Comparison of ENCODE assay signal across 27 cellular contexts in the genomic region with DNA sequence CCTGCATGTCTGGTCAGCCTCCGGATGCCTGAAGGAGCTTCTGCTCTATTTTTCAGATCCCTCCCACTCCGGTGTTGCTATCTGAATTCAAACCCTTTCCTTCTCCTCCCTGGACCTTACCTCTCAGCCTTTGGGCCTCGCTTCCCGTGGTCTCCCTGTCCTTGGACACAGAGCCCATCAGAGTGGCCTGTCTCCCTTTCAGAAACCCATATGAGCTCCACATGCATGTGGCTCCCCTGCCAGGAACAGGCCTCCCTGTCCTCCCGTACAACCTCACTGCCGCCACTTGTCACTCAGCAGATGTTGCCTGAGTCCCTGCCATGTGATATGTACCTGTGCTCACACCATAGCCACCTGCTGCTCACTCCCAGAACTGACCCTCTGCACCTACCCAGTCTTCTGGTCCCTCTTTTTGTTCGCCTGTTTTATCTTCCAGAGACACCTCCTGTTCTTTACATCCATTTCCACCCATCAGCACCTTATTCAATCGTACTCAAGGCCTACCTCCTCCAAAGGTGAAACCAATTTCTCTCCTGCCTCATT.
DNase-seq lines count a peak whose midpoint lies in the region; ATAC-seq, FAIRE-seq and TF ChIP-seq lines count a peak whose summit lies in the region.
"Had no signal": no experiment of that assay in that cellular context is flagged by ENCODE, and none has a peak within 500 bp of the region (broad histone marks: within the 10 kb centered on the region; RNA-seq: fewer than 3 reads in every experiment).

No MANE protein-coding gene starts in this region.

- intact Hi-C loops in Caco-2 (cut with micrococcal nuclease; ENCODE audit: unreplicated experiment): no loop called here
- intact Hi-C loops in activated CD4-positive, alpha-beta T cell treated with anti-CD3 and anti-CD28 coated beads for 36 hours (cut with DNase I, micrococcal nuclease): no loop called here

- H3K18ac ChIP-seq in H1 (ENCODE audit: extremely low read depth, low read length): no peak overlapping the region
- no peak overlapping the region for H3K18ac ChIP-seq in trophoblast cell (ENCODE audit: low read length)

- H3K14ac ChIP-seq in H1 (ENCODE audit: insufficient read length) (no peak overlapping the region), trophoblast cell (ENCODE audit: low read length) (peak overlapping the region; percentile 11)

- H2BK12ac ChIP-seq in H1 (ENCODE audit: low read depth, low read length): no peak overlapping the region
- peak overlapping the region; percentile 16 for H2BK12ac ChIP-seq in trophoblast cell (ENCODE audit: low read length)

- no peak for TF ChIP-seq EP300 in H1 (IDR thresholded peaks at IDR 0.05; ENCODE audit: borderline replicate concordance in 1 of 2, low read depth in 2 of 2, low read length in 2 of 2)

- no peak overlapping the region for H3K4me3 Mint-ChIP-seq in Caco-2 (ENCODE audit: unreplicated experiment)
- no peak overlapping the region for H3K4me3 Mint-ChIP-seq in activated CD4-positive, alpha-beta T cell treated with anti-CD3 and anti-CD28 coated beads for 36 hours
- H3K4me3 Mint-ChIP-seq in stimulated activated naive B cell treated with anti-CD40 and anti-IgM and Interleukin-4, amounts not matched to agents 10 μg/mL and 1 μg/mL and 100 μg/mL, for 72 hours: no peak overlapping the region
- H3K4me3 Mint-ChIP-seq: activated CD4-positive, alpha-beta T cell treated with anti-CD3 and anti-CD28 coated beads, Interleukin-2, amount 10 ng/mL, durations not matched to agents 7 days and 5 days; activated T-helper 17 cell treated with anti-CD3 and anti-CD28 coated beads, Interleukin-2, amount 50 U/mL, for 72 hours; CD4-positive, CD25-positive, alpha-beta regulatory T cell; central memory CD8-positive, alpha-beta T cell; T-helper 1 cell treated with Interleukin-12 subunit alpha and Interleukin-12 subunit beta and Interleukin-4 antibody, amounts not matched to agents 30 μg/mL and 1 μg/mL, for 36 hours had no signal

- H2AK5ac ChIP-seq in H1 (ENCODE audit: low read depth, low read length) (no peak overlapping the region), trophoblast cell (ENCODE audit: low read length) (peak overlapping the region; percentile 31)

- DNase-seq in Caco-2: peak; percentile 57 to 65
- no peak for DNase-seq in H1 (ENCODE audit: low read depth in 1 of 2, low spot score in 2 of 2)
- peak in 1 of 2 donors; percentile 37 for DNase-seq in trophoblast cell
- DNase-seq in activated CD4-positive, alpha-beta T cell treated with anti-CD3 and anti-CD28 coated beads for 36 hours: no peak
- no peak for DNase-seq in SKM-1 treated with dmso at 0.1 percent for 144 hours (lab: John Stamatoyannopoulos, UW; ENCODE audit: unreplicated experiment)
- no peak for DNase-seq in stimulated activated naive B cell treated with anti-CD40 and anti-IgM and Interleukin-4, amounts not matched to agents 10 μg/mL and 1 μg/mL and 100 μg/mL, for 72 hours
- DNase-seq: activated CD4-positive, alpha-beta T cell treated with anti-CD3 and anti-CD28 coated beads, Interleukin-2, amount 10 ng/mL, durations not matched to agents 7 days and 5 days; aorta; CD4-positive, CD25-positive, alpha-beta regulatory T cell; DMS 273 treated with DMSO at 0.1 percent for 48 hours; foreskin fibroblast; HCEC 1CT; NCI-H1694 treated with DMSO at 0.1 percent for 48 hours; NCI-H446 treated with DMSO at 0.1 percent for 48 hours; NK-92 treated with Interleukin-12 subunit alpha and Interleukin-12 subunit beta, amount 100 ng/mL, for 24 hours; occipital lobe; spleen had no signal

- H2BK20ac ChIP-seq in H1 (ENCODE audit: low read length): no peak overlapping the region

- H3K9ac ChIP-seq in Loucy (ENCODE audit: low read depth, low read length, poor library complexity, severe bottlenecking) (no peak overlapping the region), H1 (replicated peaks in 1 of 4; ENCODE audit: extremely low read depth in 1 of 4, low read depth in 3 of 4, low read length in 3 of 4) (no peak overlapping the region), trophoblast cell (ENCODE audit: low read length) (no peak overlapping the region)
- H3K9ac ChIP-seq: KMS-11 had no signal

- H3K4me3 ChIP-seq in Caco-2 (ENCODE audit: low read depth, low read length) (no peak overlapping the region), Loucy (ENCODE audit: low read length, poor library complexity, severe bottlenecking) (no peak overlapping the region), H1 (ENCODE audit: extremely low read depth in 1 of 4, insufficient read depth in 2 of 4, low read depth in 3 of 4, low read length in 4 of 4) (no peak overlapping the region), trophoblast cell (ENCODE audit: low read depth, low read length) (no peak overlapping the region)
- H3K4me3 ChIP-seq: SJSA1, spleen had no signal

- no peak for FAIRE-seq in H1 (lab: Jason Lieb, UNC)
- FAIRE-seq: G401.6 had no signal

- H3K4me1 ChIP-seq in Caco-2 (peaks cover 18% of the 10 kb centered on the region), Loucy (ENCODE audit: insufficient read depth, low read length, poor library complexity, severe bottlenecking) (peaks cover 28% of the 10 kb centered on the region), H1 (replicated peaks in 1 of 4; ENCODE audit: control insufficient read depth in 3 of 4, insufficient read depth in 4 of 4, low read length in 3 of 4) (peaks cover 0 to 17% (median 8%) of the 10 kb centered on the region in 4 experiments; a peak in 5 of 7 replicates), trophoblast cell (ENCODE audit: control insufficient read depth in 1 of 2, insufficient read depth in 2 of 2, low read length in 2 of 2) (peaks cover 28 to 31% of the 10 kb centered on the region in 2 experiments)

- H3K27me3 ChIP-seq in Caco-2 (replicated peaks; ENCODE audit: control insufficient read depth, insufficient read depth, low read length): no peaks in the 10 kb centered on the region
- no peaks in the 10 kb centered on the region for H3K27me3 ChIP-seq in Loucy (ENCODE audit: insufficient read depth, low read length, poor library complexity, severe bottlenecking)
- no peaks in the 10 kb centered on the region; a peak in 1 of 7 replicates for H3K27me3 ChIP-seq in H1 (replicated peaks in 1 of 4; ENCODE audit: control insufficient read depth in 3 of 4, extremely low read depth in 1 of 4, insufficient read depth in 3 of 4, low read length in 3 of 4)
- H3K27me3 ChIP-seq in trophoblast cell (ENCODE audit: insufficient read depth, low read length): no peaks in the 10 kb centered on the region
- H3K27me3 ChIP-seq: SJSA1, spleen had no signal

- H4K5ac ChIP-seq in H1 (ENCODE audit: insufficient read length, low read depth, low read length): no peak overlapping the region

- no peak for ATAC-seq in GM21619 (IDR thresholded peaks at IDR 0.05; ENCODE audit: unreplicated experiment)
- no peak for ATAC-seq in activated CD4-positive, alpha-beta T cell treated with anti-CD3 and anti-CD28 coated beads for 36 hours
- ATAC-seq in stimulated activated naive B cell treated with anti-CD40 and anti-IgM and Interleukin-4, amounts not matched to agents 10 μg/mL and 1 μg/mL and 100 μg/mL, for 72 hours (replicated peaks): no peak
- ATAC-seq: activated naive CD4-positive, alpha-beta T cell treated with anti-CD3 and anti-CD28 coated beads, Interleukin-2, amount 50 U/mL, for 72 hours; activated T-helper 17 cell treated with anti-CD3 and anti-CD28 coated beads, Interleukin-2, amount 50 U/mL, for 72 hours; Panc1 had no signal

- BruUV-seq in Caco-2 (replicated peaks; lab: Mats Ljungman, UMichigan): no TSS peak

- H3K4ac ChIP-seq in H1 (replicated peaks; ENCODE audit: insufficient read length, low read depth, low read length) (no peak overlapping the region), trophoblast cell (ENCODE audit: low read depth, low read length) (no peak overlapping the region)

- H4K8ac ChIP-seq in H1 (ENCODE audit: extremely low read depth, insufficient read depth, low read length): no peak overlapping the region
- no peak overlapping the region for H4K8ac ChIP-seq in trophoblast cell (ENCODE audit: low read depth, low read length)

- no peak overlapping the region for H2BK120ac ChIP-seq in H1 (replicated peaks; ENCODE audit: low read depth, low read length)
- H2BK120ac ChIP-seq in trophoblast cell (ENCODE audit: insufficient read depth, low read length, poor library complexity): peak overlapping the region; percentile 18

- no peaks in the 10 kb centered on the region; the same call in 1 of the 2 replicates for H3K23me2 ChIP-seq in H1 (ENCODE audit: low read depth, low read length)

- H4K91ac ChIP-seq in H1 (replicated peaks; ENCODE audit: insufficient read length, low read length): peak overlapping the region; percentile 1
- peak overlapping the region; percentile 41 for H4K91ac ChIP-seq in trophoblast cell (ENCODE audit: low read depth, low read length)

- no peak overlapping the region for H2BK5ac ChIP-seq in H1 (ENCODE audit: low read depth, low read length)
- H2BK5ac ChIP-seq in trophoblast cell (ENCODE audit: low read depth, low read length, poor library complexity): no peak overlapping the region

- H3K79me1 ChIP-seq in H1 (ENCODE audit: low read depth, low read length) (no peaks in the 10 kb centered on the region), trophoblast cell (ENCODE audit: low read length) (peaks cover 39% of the 10 kb centered on the region)

- H3K23ac ChIP-seq in H1 (ENCODE audit: insufficient read length) (no peak overlapping the region), trophoblast cell (ENCODE audit: low read length) (no peak overlapping the region)

- peaks cover 20% of the 10 kb centered on the region for H3K4me1 Mint-ChIP-seq in Caco-2 (ENCODE audit: low read depth, unreplicated experiment)
- peaks cover 15% of the 10 kb centered on the region for H3K4me1 Mint-ChIP-seq in activated CD4-positive, alpha-beta T cell treated with anti-CD3 and anti-CD28 coated beads for 36 hours
- no peaks in the 10 kb centered on the region for H3K4me1 Mint-ChIP-seq in stimulated activated naive B cell treated with anti-CD40 and anti-IgM and Interleukin-4, amounts not matched to agents 10 μg/mL and 1 μg/mL and 100 μg/mL, for 72 hours
- H3K4me1 Mint-ChIP-seq: central memory CD8-positive, alpha-beta T cell had no signal

- H3K4me2 ChIP-seq in Loucy (ENCODE audit: low read depth, low read length, poor library complexity, severe bottlenecking): no peak overlapping the region
- H3K4me2 ChIP-seq in H1 (ENCODE audit: insufficient read depth in 1 of 2, low read depth in 2 of 2, low read length in 2 of 2): no peak overlapping the region
- H3K4me2 ChIP-seq in trophoblast cell (ENCODE audit: low read length): no peak overlapping the region
- H3K4me2 ChIP-seq: KMS-11 had no signal

- H4K12ac ChIP-seq in trophoblast cell (ENCODE audit: low read depth, low read length): no peak overlapping the region

- H3K9me3 ChIP-seq in Caco-2 (peaks cover 10% of the 10 kb centered on the region; the same call in 1 of the 2 replicates), Loucy (ENCODE audit: insufficient read depth, low read depth, low read length) (no peaks in the 10 kb centered on the region; the same call in 1 of the 2 replicates), H1 (ENCODE audit: insufficient read depth in 2 of 2, low read depth in 1 of 2, low read length in 1 of 2) (peaks cover 0 to 5% of the 10 kb centered on the region in 2 experiments; a peak in 1 of 4 replicates), trophoblast cell (ENCODE audit: insufficient read depth, low read depth, low read length) (peaks cover 2% of the 10 kb centered on the region)

- H3K79me2 ChIP-seq in Loucy (ENCODE audit: insufficient read depth, low read length): no peaks in the 10 kb centered on the region
- no peaks in the 10 kb centered on the region for H3K79me2 ChIP-seq in H1 (ENCODE audit: control insufficient read depth in 1 of 2, insufficient read depth in 2 of 2, low read length in 2 of 2)
- peaks cover 3% of the 10 kb centered on the region for H3K79me2 ChIP-seq in trophoblast cell (ENCODE audit: control insufficient read depth, insufficient read depth, low read length, poor library complexity)

- no peaks in the 10 kb centered on the region for H3K9me2 ChIP-seq in Loucy (replicated peaks; ENCODE audit: low read depth, low read length)

- 89% methylated on average over 8 of the region's 8 CpGs; no CpG with 5 or more reads in 1 of the 2 experiments for WGBS in H1 (ENCODE audit: extremely low coverage in 1 of 2, insufficient coverage in 1 of 2, insufficient read length in 1 of 2, insufficient replicate concordance in 2 of 2, low coverage in 1 of 2, low lambda C conversion rate in 2 of 2, missing lambda C conversion rate in 1 of 2), 2 experiments
- WGBS in trophoblast cell (ENCODE audit: extremely low coverage, insufficient coverage, insufficient read length): no CpG with 5 or more reads among the region's 8 CpGs

- H2AFZ ChIP-seq in Loucy (ENCODE audit: low read length) (no peak overlapping the region), H1 (ENCODE audit: low read length) (no peak overlapping the region), trophoblast cell (ENCODE audit: insufficient read depth, low read length, poor library complexity) (no peak overlapping the region)

- H3K36me3 ChIP-seq in Caco-2 (ENCODE audit: control insufficient read depth, insufficient read depth, low read length) (no peaks in the 10 kb centered on the region), Loucy (ENCODE audit: insufficient read depth, low read length) (no peaks in the 10 kb centered on the region), H1 (ENCODE audit: control insufficient read depth in 2 of 4, insufficient read depth in 4 of 4, low read length in 3 of 4) (no peaks in the 10 kb centered on the region), trophoblast cell (ENCODE audit: control insufficient read depth in 1 of 2, insufficient read depth in 2 of 2, low read length in 2 of 2) (no peaks in the 10 kb centered on the region)
- H3K36me3 ChIP-seq: SJSA1, spleen had no signal

- no peaks in the 10 kb centered on the region for H4K20me1 ChIP-seq in Loucy (ENCODE audit: insufficient read depth, low read length, poor library complexity, severe bottlenecking)
- H4K20me1 ChIP-seq in H1 (replicated peaks in 1 of 2; ENCODE audit: control insufficient read depth in 1 of 2, insufficient read depth in 2 of 2, low read length in 2 of 2): no peaks in the 10 kb centered on the region

- H3K27me3 Mint-ChIP-seq in Caco-2 (ENCODE audit: insufficient read depth, unreplicated experiment): no peaks in the 10 kb centered on the region
- no peaks in the 10 kb centered on the region for H3K27me3 Mint-ChIP-seq in activated CD4-positive, alpha-beta T cell treated with anti-CD3 and anti-CD28 coated beads for 36 hours
- H3K27me3 Mint-ChIP-seq in stimulated activated naive B cell treated with anti-CD40 and anti-IgM and Interleukin-4, amounts not matched to agents 10 μg/mL and 1 μg/mL and 100 μg/mL, for 72 hours: no peaks in the 10 kb centered on the region
- H3K27me3 Mint-ChIP-seq: activated CD4-positive, alpha-beta T cell treated with anti-CD3 and anti-CD28 coated beads, Interleukin-2, amount 10 ng/mL, durations not matched to agents 7 days and 5 days; activated T-helper 17 cell treated with anti-CD3 and anti-CD28 coated beads, Interleukin-2, amount 50 U/mL, for 72 hours; CD4-positive, CD25-positive, alpha-beta regulatory T cell; central memory CD8-positive, alpha-beta T cell had no signal

- H3K27ac ChIP-seq in H1 (ENCODE audit: low read depth, low read length): no peak overlapping the region
- no peak overlapping the region for H3K27ac ChIP-seq in trophoblast cell (ENCODE audit: low read depth, low read length)
- H3K27ac ChIP-seq: KMS-11, SJSA1 had no signal

- no peak overlapping the region for H3K56ac ChIP-seq in H1 (replicated peaks; ENCODE audit: insufficient read length, low read depth, low read length)

- POLR2A ChIA-PET in Caco-2 (lab: Charles Lee): no interaction called here
- POLR2A ChIA-PET in H1 (lab: Charles Lee; ENCODE audit: partially characterized antibody): no interaction called here
- POLR2A ChIA-PET in activated CD4-positive, alpha-beta T cell treated with anti-CD3 and anti-CD28 coated beads for 36 hours (lab: Charles Lee): no interaction called here

- no peak overlapping the region for H3K27ac Mint-ChIP-seq in Caco-2 (ENCODE audit: unreplicated experiment)
- no peak overlapping the region for H3K27ac Mint-ChIP-seq in activated CD4-positive, alpha-beta T cell treated with anti-CD3 and anti-CD28 coated beads for 36 hours
- no peak overlapping the region for H3K27ac Mint-ChIP-seq in stimulated activated naive B cell treated with anti-CD40 and anti-IgM and Interleukin-4, amounts not matched to agents 10 μg/mL and 1 μg/mL and 100 μg/mL, for 72 hours
- H3K27ac Mint-ChIP-seq: activated CD4-positive, alpha-beta T cell treated with anti-CD3 and anti-CD28 coated beads, Interleukin-2, amount 10 ng/mL, durations not matched to agents 7 days and 5 days; activated naive CD4-positive, alpha-beta T cell treated with anti-CD3 and anti-CD28 coated beads, Interleukin-2, amount 50 U/mL, for 72 hours; activated T-helper 17 cell treated with anti-CD3 and anti-CD28 coated beads, Interleukin-2, amount 50 U/mL, for 72 hours; CD4-positive, CD25-positive, alpha-beta regulatory T cell; T-helper 1 cell treated with Interleukin-12 subunit alpha and Interleukin-12 subunit beta and Interleukin-4 antibody, amounts not matched to agents 30 μg/mL and 1 μg/mL, for 36 hours had no signal

- peak; percentile 24 to 48 for TF ChIP-seq CTCF in Caco-2 (IDR thresholded peaks at IDR 0.05; ENCODE audit: insufficient read depth in 1 of 2, low read depth in 1 of 2, low read length in 1 of 2, severe bottlenecking in 1 of 2, unreplicated experiment in 1 of 2)
- TF ChIP-seq CTCF in Loucy (conservative IDR thresholded peaks at IDR 0.05; ENCODE audit: low read length): peak; percentile 35
- peak in 2 of 3 experiments; percentile 10 to 13; a peak in 2 of 4 replicates for TF ChIP-seq CTCF in H1 (IDR thresholded peaks at IDR 0.05; ENCODE audit: control extremely low read depth in 1 of 3, insufficient read depth in 1 of 3, low read depth in 1 of 3, low read length in 3 of 3)

- no peak for TF ChIP-seq POLR2A in H1 (IDR thresholded peaks at IDR 0.05; ENCODE audit: control extremely low read depth in 1 of 2, low read depth in 2 of 2, low read length in 2 of 2)

- H2BK15ac ChIP-seq in H1 (ENCODE audit: low read length): no peak overlapping the region

- no peaks in the 10 kb centered on the region for H3K9me3 Mint-ChIP-seq in Caco-2 (ENCODE audit: unreplicated experiment)
- peaks cover 8% of the 10 kb centered on the region for H3K9me3 Mint-ChIP-seq in activated CD4-positive, alpha-beta T cell treated with anti-CD3 and anti-CD28 coated beads for 36 hours (ENCODE audit: low read depth)
- peaks cover 6 to 8% of the 10 kb centered on the region in 2 donors for H3K9me3 Mint-ChIP-seq in stimulated activated naive B cell treated with anti-CD40 and anti-IgM and Interleukin-4, amounts not matched to agents 10 μg/mL and 1 μg/mL and 100 μg/mL, for 72 hours

- peaks cover 5% of the 10 kb centered on the region for H3K36me3 Mint-ChIP-seq in Caco-2 (ENCODE audit: insufficient read depth, unreplicated experiment)
- H3K36me3 Mint-ChIP-seq in activated CD4-positive, alpha-beta T cell treated with anti-CD3 and anti-CD28 coated beads for 36 hours (ENCODE audit: low read depth): peaks cover 6% of the 10 kb centered on the region
- H3K36me3 Mint-ChIP-seq in stimulated activated naive B cell treated with anti-CD40 and anti-IgM and Interleukin-4, amounts not matched to agents 10 μg/mL and 1 μg/mL and 100 μg/mL, for 72 hours: peaks cover 9 to 18% of the 10 kb centered on the region in 2 donors

- H3F3A ChIP-seq in Loucy (ENCODE audit: low read depth): no peaks in the 10 kb centered on the region

- CTCF ChIA-PET in Caco-2 (lab: Charles Lee) (no interaction called here), H1 (lab: Charles Lee; ENCODE audit: partially characterized antibody) (interaction anchor here (1.9 kb wide), 1 partner anchor 118 kb away, joined by 5 read pairs; no protein-coding TSS in a partner anchor)
- CTCF ChIA-PET in activated CD4-positive, alpha-beta T cell treated with anti-CD3 and anti-CD28 coated beads for 36 hours (lab: Charles Lee): no interaction called here

- TF ChIP-seq RAD21 in H1 (IDR thresholded peaks at IDR 0.05 in 1 of 2, conservative IDR thresholded peaks at IDR 0.05 in 1 of 2; ENCODE audit: low read depth in 2 of 2, low read length in 2 of 2): peak in 1 of 2 experiments; percentile 48; a peak in 2 of 4 replicates

Comparison
In these comparisons a context has a peak if more than half of its experiments do, and no peak if none do; other contexts are left out.
1. DNase-seq: peak in Caco-2 (2 of 2); none in H1 (0 of 2), activated CD4-positive, alpha-beta T cell treated with anti-CD3 and anti-CD28 coated beads for 36 hours (single experiment), SKM-1 treated with dmso at 0.1 percent for 144 hours (single experiment) and stimulated activated naive B cell treated with anti-CD40 and anti-IgM and Interleukin-4, amounts not matched to agents 10 μg/mL and 1 μg/mL and 100 μg/mL, for 72 hours (single experiment).
2. Peak in every context shown above with its lines, with median percentiles within 50 percentile points of each other: CTCF ChIP-seq.